In the genomic region with DNA sequence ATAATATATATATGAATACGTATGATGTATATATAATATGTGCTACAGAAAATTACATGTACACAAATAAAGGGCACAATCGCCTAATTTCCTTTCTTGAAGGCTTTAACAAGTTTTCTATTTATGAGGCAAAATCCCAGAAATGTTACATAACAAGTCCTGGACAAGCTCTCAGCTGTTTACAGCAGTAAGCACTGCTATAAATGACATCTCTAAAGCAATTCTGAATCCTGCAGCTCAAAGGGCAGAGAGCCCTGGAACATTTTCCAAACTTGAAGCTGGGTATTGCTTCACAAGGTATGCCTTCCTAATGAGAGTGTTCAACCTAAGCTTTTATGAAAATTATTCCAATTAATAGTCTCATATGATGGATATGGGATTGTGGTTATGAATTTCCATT, we compare ENCODE assay signal across 3 cellular contexts.
"Had no signal": no experiment of that assay in that cellular context is flagged by ENCODE, and none has a peak within 500 bp of the region (broad histone marks: within the 10 kb centered on the region; RNA-seq: fewer than 3 reads in every experiment).

No MANE protein-coding gene starts in this region.

- DNase-seq: GDM1, GF-D8 had no signal

- ATAC-seq: GM12878 had no signal
